Comparison of ENCODE assay signal across 18 cellular contexts in genomic region chr14:50874842-50875241, GRCh38. TPM values are rescaled to one million over a fixed set of nuclear protein-coding genes. Genes with fewer than 3 reads are reported as not detected.
DNase-seq lines count a peak whose midpoint lies in the region; ATAC-seq lines count a peak whose summit lies in the region.
"Had no signal": no experiment of that assay in that cellular context is flagged by ENCODE, and none has a peak within 500 bp of the region (broad histone marks: within the 10 kb centered on the region; RNA-seq: fewer than 3 reads in every experiment).

No MANE protein-coding gene starts in this region.

- H3K27me3 ChIP-seq in BLaER1: peaks cover 42% of the 10 kb centered on the region
- peaks cover 29% of the 10 kb centered on the region for H3K27me3 ChIP-seq in CD8-positive, alpha-beta memory T cell (ENCODE audit: insufficient read depth, low read length, poor library complexity, severe bottlenecking)
- H3K27me3 ChIP-seq: ascending aorta had no signal

- H3K9me3 ChIP-seq in BLaER1: no peaks in the 10 kb centered on the region
- H3K9me3 ChIP-seq in CD8-positive, alpha-beta memory T cell (ENCODE audit: low read length): no peaks in the 10 kb centered on the region
- H3K9me3 ChIP-seq: ascending aorta, lower lobe of right lung had no signal

- no peaks in the 10 kb centered on the region for H3K36me3 Mint-ChIP-seq in CD8-positive, alpha-beta memory T cell
- no peaks in the 10 kb centered on the region for H3K36me3 Mint-ChIP-seq in activated T-helper 17 cell treated with anti-CD3 and anti-CD28 coated beads, Interleukin-2, amount 50 U/mL, for 72 hours (ENCODE audit: low read depth)

- DNase-seq in CD8-positive, alpha-beta memory T cell: no peak
- DNase-seq in MV-4-11 (lab: John Stamatoyannopoulos, UW) (peak; percentile 58), pons (ENCODE audit: low spot score) (no peak), NCI-H187 (lab: John Stamatoyannopoulos, UW) (no peak)
- DNase-seq in NK-92 treated with Interleukin-12 subunit alpha and Interleukin-12 subunit beta, amount 100 ng/mL, for 24 hours (lab: John Stamatoyannopoulos, UW): no peak
- DNase-seq: C1 segment of cervical spinal cord, GF-D8, lower lobe of right lung, NCI-H1048, NCI-H510A treated with DMSO at 0.1 percent for 48 hours, SHP77, small intestine had no signal

- peaks cover 42 to 44% of the 10 kb centered on the region in 2 donors for H3K27me3 Mint-ChIP-seq in CD8-positive, alpha-beta memory T cell
- H3K27me3 Mint-ChIP-seq in activated T-helper 17 cell treated with anti-CD3 and anti-CD28 coated beads, Interleukin-2, amount 50 U/mL, for 72 hours: peaks cover 55% of the 10 kb centered on the region

- no peak overlapping the region for H3K9ac ChIP-seq in BLaER1

- CTCF ChIA-PET in CD8-positive, alpha-beta memory T cell (lab: Charles Lee): interaction anchor here (1.5 to 1.9 kb wide), 2 partner anchors 14 to 274 kb away, joined by 3 to 11 read pairs; no protein-coding TSS in a partner anchor

- no peak overlapping the region for H3K27ac ChIP-seq in BLaER1
- no peak overlapping the region for H3K27ac ChIP-seq in CD8-positive, alpha-beta memory T cell (ENCODE audit: low read depth, low read length)
- H3K27ac ChIP-seq: ascending aorta, lower lobe of right lung had no signal

- no peaks in the 10 kb centered on the region for H3K36me3 ChIP-seq in BLaER1
- no peaks in the 10 kb centered on the region for H3K36me3 ChIP-seq in CD8-positive, alpha-beta memory T cell (ENCODE audit: insufficient read depth, low read length)
- H3K36me3 ChIP-seq: ascending aorta, lower lobe of right lung had no signal

- no peaks in the 10 kb centered on the region for H3K9me3 Mint-ChIP-seq in CD8-positive, alpha-beta memory T cell
- no peaks in the 10 kb centered on the region for H3K9me3 Mint-ChIP-seq in activated T-helper 17 cell treated with anti-CD3 and anti-CD28 coated beads, Interleukin-2, amount 50 U/mL, for 72 hours

- peak overlapping the region; percentile 83 for H3K4me2 ChIP-seq in BLaER1

- peaks cover 6% of the 10 kb centered on the region; the same call in 1 of the 2 replicates for H4K20me1 ChIP-seq in BLaER1

- H3K4me3 ChIP-seq in BLaER1: no peak overlapping the region
- no peak overlapping the region for H3K4me3 ChIP-seq in CD8-positive, alpha-beta memory T cell (ENCODE audit: low read length)
- H3K4me3 ChIP-seq: ascending aorta, lower lobe of right lung had no signal

- H3K4me1 Mint-ChIP-seq in CD8-positive, alpha-beta memory T cell: peaks cover 24 to 38% (median 26%) of the 10 kb centered on the region in 3 donors
- H3K4me1 Mint-ChIP-seq in activated T-helper 17 cell treated with anti-CD3 and anti-CD28 coated beads, Interleukin-2, amount 50 U/mL, for 72 hours: peaks cover 27% of the 10 kb centered on the region

- POLR2A ChIA-PET in CD8-positive, alpha-beta memory T cell (lab: Charles Lee): interaction anchor here (1.4 kb wide), 1 partner anchor 14 kb away, joined by 3 read pairs; no protein-coding TSS in a partner anchor

- no peak for ATAC-seq in activated T-helper 17 cell treated with anti-CD3 and anti-CD28 coated beads, Interleukin-2, amount 50 U/mL, for 72 hours (replicated peaks)
- no peak for ATAC-seq in GM21619 (IDR thresholded peaks at IDR 0.05; ENCODE audit: unreplicated experiment)
- ATAC-seq: lower lobe of right lung had no signal

- peak overlapping the region in 5 of 7 donors; percentile 5 to 45 (median 32) for H3K4me3 Mint-ChIP-seq in CD8-positive, alpha-beta memory T cell
- H3K4me3 Mint-ChIP-seq in activated T-helper 17 cell treated with anti-CD3 and anti-CD28 coated beads, Interleukin-2, amount 50 U/mL, for 72 hours: peak overlapping the region; percentile 0

- H3K4me1 ChIP-seq in BLaER1: peaks cover 63% of the 10 kb centered on the region
- H3K4me1 ChIP-seq in CD8-positive, alpha-beta memory T cell (ENCODE audit: insufficient read depth, low read length): peaks cover 15% of the 10 kb centered on the region
- H3K4me1 ChIP-seq: ascending aorta, lower lobe of right lung had no signal

- H3K27ac Mint-ChIP-seq in CD8-positive, alpha-beta memory T cell: peak overlapping the region in 1 of 8 donors; percentile 34
- no peak overlapping the region for H3K27ac Mint-ChIP-seq in activated T-helper 17 cell treated with anti-CD3 and anti-CD28 coated beads, Interleukin-2, amount 50 U/mL, for 72 hours

RNA-seq across cellular contexts. Expression of gene ABHD12B, which starts 3.0 kb away (rescaled TPM):
- total RNA-seq in CD8-positive, alpha-beta memory T cell: not detected
- polyA plus RNA-seq in CD8-positive, alpha-beta memory T cell: not detected
- not detected for total RNA-seq in activated T-helper 17 cell treated with anti-CD3 and anti-CD28 coated beads, Interleukin-2, amount 50 U/mL, for 72 hours
- total RNA-seq: ascending aorta, H4, lower lobe of right lung, subcutaneous adipose tissue had no signal

RNA-seq across cellular contexts. Expression of gene NIN, which starts 43.9 kb away (rescaled TPM):
- total RNA-seq in CD8-positive, alpha-beta memory T cell: 10 to 100 TPM; 73.8 to 77.8 TPM
- 64.3 TPM for polyA plus RNA-seq in CD8-positive, alpha-beta memory T cell
- 10 to 100 TPM; 25.9 to 42.2 TPM for total RNA-seq in activated T-helper 17 cell treated with anti-CD3 and anti-CD28 coated beads, Interleukin-2, amount 50 U/mL, for 72 hours
